ENCODE assay signal across 1 cellular context in the genomic region with DNA sequence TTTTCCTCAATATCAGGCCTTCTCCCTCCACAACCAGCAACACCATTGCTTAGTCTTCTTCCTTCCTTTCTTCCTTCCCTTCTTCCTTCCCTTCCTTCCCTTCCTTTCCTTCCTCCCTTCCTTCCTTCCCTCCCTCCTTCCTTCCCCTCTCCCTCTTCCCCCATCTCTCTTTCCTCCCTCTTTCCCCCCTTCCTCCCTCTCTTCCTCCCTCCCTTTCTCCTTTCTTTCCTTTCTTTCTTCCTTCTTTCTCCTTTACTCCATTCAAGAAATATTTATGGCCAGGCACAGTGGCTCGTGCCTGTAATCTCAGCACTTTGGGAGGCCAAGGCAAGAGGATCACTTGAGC.
TF ChIP-seq lines count a peak whose summit lies in the region.

No MANE protein-coding gene starts in this region.

TF ChIP-seq in HEK293, 187 proteins besides CTCF, POLR2A, EP300 and RAD21 (continued from another document):
- TF ChIP-seq, protein P1, sequence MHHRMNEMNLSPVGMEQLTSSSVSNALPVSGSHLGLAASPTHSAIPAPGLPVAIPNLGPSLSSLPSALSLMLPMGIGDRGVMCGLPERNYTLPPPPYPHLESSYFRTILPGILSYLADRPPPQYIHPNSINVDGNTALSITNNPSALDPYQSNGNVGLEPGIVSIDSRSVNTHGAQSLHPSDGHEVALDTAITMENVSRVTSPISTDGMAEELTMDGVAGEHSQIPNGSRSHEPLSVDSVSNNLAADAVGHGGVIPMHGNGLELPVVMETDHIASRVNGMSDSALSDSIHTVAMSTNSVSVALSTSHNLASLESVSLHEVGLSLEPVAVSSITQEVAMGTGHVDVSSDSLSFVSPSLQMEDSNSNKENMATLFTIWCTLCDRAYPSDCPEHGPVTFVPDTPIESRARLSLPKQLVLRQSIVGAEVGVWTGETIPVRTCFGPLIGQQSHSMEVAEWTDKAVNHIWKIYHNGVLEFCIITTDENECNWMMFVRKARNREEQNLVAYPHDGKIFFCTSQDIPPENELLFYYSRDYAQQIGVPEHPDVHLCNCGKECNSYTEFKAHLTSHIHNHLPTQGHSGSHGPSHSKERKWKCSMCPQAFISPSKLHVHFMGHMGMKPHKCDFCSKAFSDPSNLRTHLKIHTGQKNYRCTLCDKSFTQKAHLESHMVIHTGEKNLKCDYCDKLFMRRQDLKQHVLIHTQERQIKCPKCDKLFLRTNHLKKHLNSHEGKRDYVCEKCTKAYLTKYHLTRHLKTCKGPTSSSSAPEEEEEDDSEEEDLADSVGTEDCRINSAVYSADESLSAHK (tag by site-specific recombination; IDR thresholded peaks at IDR 0.05): no peak
- TF ChIP-seq, protein P2, sequence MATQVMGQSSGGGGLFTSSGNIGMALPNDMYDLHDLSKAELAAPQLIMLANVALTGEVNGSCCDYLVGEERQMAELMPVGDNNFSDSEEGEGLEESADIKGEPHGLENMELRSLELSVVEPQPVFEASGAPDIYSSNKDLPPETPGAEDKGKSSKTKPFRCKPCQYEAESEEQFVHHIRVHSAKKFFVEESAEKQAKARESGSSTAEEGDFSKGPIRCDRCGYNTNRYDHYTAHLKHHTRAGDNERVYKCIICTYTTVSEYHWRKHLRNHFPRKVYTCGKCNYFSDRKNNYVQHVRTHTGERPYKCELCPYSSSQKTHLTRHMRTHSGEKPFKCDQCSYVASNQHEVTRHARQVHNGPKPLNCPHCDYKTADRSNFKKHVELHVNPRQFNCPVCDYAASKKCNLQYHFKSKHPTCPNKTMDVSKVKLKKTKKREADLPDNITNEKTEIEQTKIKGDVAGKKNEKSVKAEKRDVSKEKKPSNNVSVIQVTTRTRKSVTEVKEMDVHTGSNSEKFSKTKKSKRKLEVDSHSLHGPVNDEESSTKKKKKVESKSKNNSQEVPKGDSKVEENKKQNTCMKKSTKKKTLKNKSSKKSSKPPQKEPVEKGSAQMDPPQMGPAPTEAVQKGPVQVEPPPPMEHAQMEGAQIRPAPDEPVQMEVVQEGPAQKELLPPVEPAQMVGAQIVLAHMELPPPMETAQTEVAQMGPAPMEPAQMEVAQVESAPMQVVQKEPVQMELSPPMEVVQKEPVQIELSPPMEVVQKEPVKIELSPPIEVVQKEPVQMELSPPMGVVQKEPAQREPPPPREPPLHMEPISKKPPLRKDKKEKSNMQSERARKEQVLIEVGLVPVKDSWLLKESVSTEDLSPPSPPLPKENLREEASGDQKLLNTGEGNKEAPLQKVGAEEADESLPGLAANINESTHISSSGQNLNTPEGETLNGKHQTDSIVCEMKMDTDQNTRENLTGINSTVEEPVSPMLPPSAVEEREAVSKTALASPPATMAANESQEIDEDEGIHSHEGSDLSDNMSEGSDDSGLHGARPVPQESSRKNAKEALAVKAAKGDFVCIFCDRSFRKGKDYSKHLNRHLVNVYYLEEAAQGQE (tag by site-specific recombination; IDR thresholded peaks at IDR 0.05): no peak
- TF ChIP-seq ZNF175 (tag by site-specific recombination; IDR thresholded peaks at IDR 0.05) (no peak), ZIC2 (tag by site-specific recombination; IDR thresholded peaks at IDR 0.05) (no peak), PRDM1 (tag by site-specific recombination; IDR thresholded peaks at IDR 0.05) (peak; percentile 80), ZNF585B (tag by site-specific recombination; IDR thresholded peaks at IDR 0.05) (no peak), ZNF792 (tag by site-specific recombination; IDR thresholded peaks at IDR 0.05) (no peak), ZNF366 (tag by site-specific recombination; conservative IDR thresholded peaks at IDR 0.05) (peak; percentile 90), ZNF169 (tag by site-specific recombination; IDR thresholded peaks at IDR 0.05) (no peak), ZBTB48 (tag by site-specific recombination; IDR thresholded peaks at IDR 0.05) (no peak), ZNF596 (tag by site-specific recombination; IDR thresholded peaks at IDR 0.05) (no peak)
- TF ChIP-seq, protein P3, sequence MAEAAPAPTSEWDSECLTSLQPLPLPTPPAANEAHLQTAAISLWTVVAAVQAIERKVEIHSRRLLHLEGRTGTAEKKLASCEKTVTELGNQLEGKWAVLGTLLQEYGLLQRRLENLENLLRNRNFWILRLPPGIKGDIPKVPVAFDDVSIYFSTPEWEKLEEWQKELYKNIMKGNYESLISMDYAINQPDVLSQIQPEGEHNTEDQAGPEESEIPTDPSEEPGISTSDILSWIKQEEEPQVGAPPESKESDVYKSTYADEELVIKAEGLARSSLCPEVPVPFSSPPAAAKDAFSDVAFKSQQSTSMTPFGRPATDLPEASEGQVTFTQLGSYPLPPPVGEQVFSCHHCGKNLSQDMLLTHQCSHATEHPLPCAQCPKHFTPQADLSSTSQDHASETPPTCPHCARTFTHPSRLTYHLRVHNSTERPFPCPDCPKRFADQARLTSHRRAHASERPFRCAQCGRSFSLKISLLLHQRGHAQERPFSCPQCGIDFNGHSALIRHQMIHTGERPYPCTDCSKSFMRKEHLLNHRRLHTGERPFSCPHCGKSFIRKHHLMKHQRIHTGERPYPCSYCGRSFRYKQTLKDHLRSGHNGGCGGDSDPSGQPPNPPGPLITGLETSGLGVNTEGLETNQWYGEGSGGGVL (tag by site-specific recombination; IDR thresholded peaks at IDR 0.05): peak; percentile 39; the same call in 1 of the 2 replicates
